1 cellular context compared by ENCODE assay signal in the genomic region with DNA sequence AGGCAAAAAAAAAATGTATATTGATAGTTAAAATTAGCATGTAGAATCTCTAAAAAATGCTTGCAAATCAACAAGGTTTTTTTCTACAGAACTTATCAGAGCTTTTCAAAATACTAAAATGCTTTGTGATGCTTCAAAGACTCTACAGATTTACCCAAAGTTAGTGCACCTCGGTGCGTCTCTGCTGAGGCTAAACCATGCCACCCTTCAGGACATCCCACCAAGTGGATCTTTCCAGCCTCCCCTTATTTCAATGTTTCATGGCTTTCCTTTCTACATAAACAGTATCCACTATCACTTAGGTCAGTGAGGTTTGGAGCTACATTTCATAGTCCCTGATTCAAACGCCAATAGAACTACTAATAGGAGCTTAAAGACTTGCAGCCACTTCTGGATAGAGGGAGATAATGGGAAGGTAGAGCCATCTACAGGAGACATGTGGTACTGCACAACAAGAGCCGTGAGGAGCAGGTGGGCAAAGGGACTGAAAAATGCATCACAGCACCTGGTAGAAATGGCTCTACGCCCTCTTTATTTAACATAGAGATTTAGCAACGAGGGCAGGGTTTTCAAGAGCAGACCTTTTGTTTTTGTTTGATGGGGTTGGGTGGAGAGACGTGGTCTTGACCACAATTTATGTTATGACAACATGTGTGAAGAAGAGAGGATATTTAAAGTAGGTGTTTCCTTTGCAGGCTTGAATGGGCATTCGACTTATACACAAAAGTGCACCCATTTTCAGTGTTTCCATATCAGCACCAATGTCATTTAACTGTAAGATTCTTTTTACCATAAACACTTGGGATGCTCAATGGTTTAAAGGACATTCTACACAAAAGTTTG.
TF ChIP-seq lines count a peak whose summit lies in the region.

No MANE protein-coding gene starts in this region.

TF ChIP-seq in GM12878, 131 proteins besides CTCF, POLR2A, EP300 and RAD21 (continued from another document):
- TF ChIP-seq, protein P1, sequence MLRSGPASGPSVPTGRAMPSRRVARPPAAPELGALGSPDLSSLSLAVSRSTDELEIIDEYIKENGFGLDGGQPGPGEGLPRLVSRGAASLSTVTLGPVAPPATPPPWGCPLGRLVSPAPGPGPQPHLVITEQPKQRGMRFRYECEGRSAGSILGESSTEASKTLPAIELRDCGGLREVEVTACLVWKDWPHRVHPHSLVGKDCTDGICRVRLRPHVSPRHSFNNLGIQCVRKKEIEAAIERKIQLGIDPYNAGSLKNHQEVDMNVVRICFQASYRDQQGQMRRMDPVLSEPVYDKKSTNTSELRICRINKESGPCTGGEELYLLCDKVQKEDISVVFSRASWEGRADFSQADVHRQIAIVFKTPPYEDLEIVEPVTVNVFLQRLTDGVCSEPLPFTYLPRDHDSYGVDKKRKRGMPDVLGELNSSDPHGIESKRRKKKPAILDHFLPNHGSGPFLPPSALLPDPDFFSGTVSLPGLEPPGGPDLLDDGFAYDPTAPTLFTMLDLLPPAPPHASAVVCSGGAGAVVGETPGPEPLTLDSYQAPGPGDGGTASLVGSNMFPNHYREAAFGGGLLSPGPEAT (IDR thresholded peaks at IDR 0.05; ENCODE audit: low read depth), result no peak
- TF ChIP-seq, protein P2, sequence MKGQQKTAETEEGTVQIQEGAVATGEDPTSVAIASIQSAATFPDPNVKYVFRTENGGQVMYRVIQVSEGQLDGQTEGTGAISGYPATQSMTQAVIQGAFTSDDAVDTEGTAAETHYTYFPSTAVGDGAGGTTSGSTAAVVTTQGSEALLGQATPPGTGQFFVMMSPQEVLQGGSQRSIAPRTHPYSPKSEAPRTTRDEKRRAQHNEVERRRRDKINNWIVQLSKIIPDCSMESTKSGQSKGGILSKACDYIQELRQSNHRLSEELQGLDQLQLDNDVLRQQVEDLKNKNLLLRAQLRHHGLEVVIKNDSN (IDR thresholded peaks at IDR 0.05; ENCODE audit: borderline replicate concordance, extremely low read length, insufficient read depth, low read depth, low read length), result no peak
- TF ChIP-seq STAT1 (conservative IDR thresholded peaks at IDR 0.05) (no peak), MTA2 (IDR thresholded peaks at IDR 0.05; ENCODE audit: low read depth) (no peak), TCF3 (IDR thresholded peaks at IDR 0.05; ENCODE audit: borderline replicate concordance, insufficient read depth, low read depth, low read length) (no peak), RUNX3 (IDR thresholded peaks at IDR 0.05; ENCODE audit: low read length) (0 out of 2 replicates have a peak, but pooled peaks have one; percentile 43)
- TF ChIP-seq, protein P3, sequence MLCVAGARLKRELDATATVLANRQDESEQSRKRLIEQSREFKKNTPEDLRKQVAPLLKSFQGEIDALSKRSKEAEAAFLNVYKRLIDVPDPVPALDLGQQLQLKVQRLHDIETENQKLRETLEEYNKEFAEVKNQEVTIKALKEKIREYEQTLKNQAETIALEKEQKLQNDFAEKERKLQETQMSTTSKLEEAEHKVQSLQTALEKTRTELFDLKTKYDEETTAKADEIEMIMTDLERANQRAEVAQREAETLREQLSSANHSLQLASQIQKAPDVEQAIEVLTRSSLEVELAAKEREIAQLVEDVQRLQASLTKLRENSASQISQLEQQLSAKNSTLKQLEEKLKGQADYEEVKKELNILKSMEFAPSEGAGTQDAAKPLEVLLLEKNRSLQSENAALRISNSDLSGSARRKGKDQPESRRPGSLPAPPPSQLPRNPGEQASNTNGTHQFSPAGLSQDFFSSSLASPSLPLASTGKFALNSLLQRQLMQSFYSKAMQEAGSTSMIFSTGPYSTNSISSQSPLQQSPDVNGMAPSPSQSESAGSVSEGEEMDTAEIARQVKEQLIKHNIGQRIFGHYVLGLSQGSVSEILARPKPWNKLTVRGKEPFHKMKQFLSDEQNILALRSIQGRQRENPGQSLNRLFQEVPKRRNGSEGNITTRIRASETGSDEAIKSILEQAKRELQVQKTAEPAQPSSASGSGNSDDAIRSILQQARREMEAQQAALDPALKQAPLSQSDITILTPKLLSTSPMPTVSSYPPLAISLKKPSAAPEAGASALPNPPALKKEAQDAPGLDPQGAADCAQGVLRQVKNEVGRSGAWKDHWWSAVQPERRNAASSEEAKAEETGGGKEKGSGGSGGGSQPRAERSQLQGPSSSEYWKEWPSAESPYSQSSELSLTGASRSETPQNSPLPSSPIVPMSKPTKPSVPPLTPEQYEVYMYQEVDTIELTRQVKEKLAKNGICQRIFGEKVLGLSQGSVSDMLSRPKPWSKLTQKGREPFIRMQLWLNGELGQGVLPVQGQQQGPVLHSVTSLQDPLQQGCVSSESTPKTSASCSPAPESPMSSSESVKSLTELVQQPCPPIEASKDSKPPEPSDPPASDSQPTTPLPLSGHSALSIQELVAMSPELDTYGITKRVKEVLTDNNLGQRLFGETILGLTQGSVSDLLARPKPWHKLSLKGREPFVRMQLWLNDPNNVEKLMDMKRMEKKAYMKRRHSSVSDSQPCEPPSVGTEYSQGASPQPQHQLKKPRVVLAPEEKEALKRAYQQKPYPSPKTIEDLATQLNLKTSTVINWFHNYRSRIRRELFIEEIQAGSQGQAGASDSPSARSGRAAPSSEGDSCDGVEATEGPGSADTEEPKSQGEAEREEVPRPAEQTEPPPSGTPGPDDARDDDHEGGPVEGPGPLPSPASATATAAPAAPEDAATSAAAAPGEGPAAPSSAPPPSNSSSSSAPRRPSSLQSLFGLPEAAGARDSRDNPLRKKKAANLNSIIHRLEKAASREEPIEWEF (IDR thresholded peaks at IDR 0.05; ENCODE audit: insufficient replicate concordance, low read depth, low read length), result no peak
